ENCODE assay signal across 1 cellular context in genomic region chr10:73979428-73980407, GRCh38.
TF ChIP-seq lines count a peak whose summit lies in the region.

No MANE protein-coding gene starts in this region.

TF ChIP-seq in HCT116, 20 proteins besides CTCF, POLR2A, EP300 and RAD21 (continued from another document):
- TF ChIP-seq REST (IDR thresholded peaks at IDR 0.05; ENCODE audit: low read depth) = no peak
- TF ChIP-seq CBX3 (IDR thresholded peaks at IDR 0.05; ENCODE audit: low read depth) = no peak
- no peak for TF ChIP-seq POLR2AphosphoS5 (IDR thresholded peaks at IDR 0.05; ENCODE audit: low read depth, low read length)
TF ChIP-seq in HCT116: peak in this region for 0.
